25 cellular contexts compared by ENCODE assay signal in genomic region chr13:103884139-103884723, GRCh38.
A peak's percentile ranks its signal among the peaks of the same experiment; 100 is the strongest.
DNase-seq lines count a peak whose midpoint lies in the region; ATAC-seq, FAIRE-seq and TF ChIP-seq lines count a peak whose summit lies in the region.
"Had no signal": no experiment of that assay in that cellular context is flagged by ENCODE, and none has a peak within 500 bp of the region (broad histone marks: within the 10 kb centered on the region; RNA-seq: fewer than 3 reads in every experiment).

No MANE protein-coding gene starts in this region.

- POLR2A ChIA-PET in activated CD8-positive, alpha-beta T cell treated with anti-CD3 and anti-CD28 coated beads for 36 hours (lab: Charles Lee): no interaction called here

- intact Hi-C loops in Right ventricle myocardium superior (cut with DNase I): no loop called here
- intact Hi-C loops in activated CD8-positive, alpha-beta T cell treated with anti-CD3 and anti-CD28 coated beads for 36 hours (cut with micrococcal nuclease): no loop called here

- H4K20me1 ChIP-seq in fibroblast of lung (ENCODE audit: control insufficient read depth, extremely low read depth, insufficient read depth, low read length): no peaks in the 10 kb centered on the region
- H4K20me1 ChIP-seq: BLaER1 treated with 17β-estradiol and CSF1 and Interleukin-3, amounts not matched to agents 10 nM and 100 nM had no signal

- no peaks in the 10 kb centered on the region for H3K36me3 ChIP-seq in fibroblast of lung (ENCODE audit: control insufficient read depth, insufficient read depth, low read length)
- H3K36me3 ChIP-seq: BLaER1 treated with 17β-estradiol and CSF1 and Interleukin-3, amounts not matched to agents 10 nM and 100 nM; neutrophil; spleen had no signal

- no peaks in the 10 kb centered on the region for H3K9me3 ChIP-seq in fibroblast of lung (ENCODE audit: control insufficient read depth, insufficient read depth, low read depth, low read length)
- H3K9me3 ChIP-seq: BLaER1 treated with 17β-estradiol and CSF1 and Interleukin-3, amounts not matched to agents 10 nM and 100 nM; neutrophil; spleen had no signal

- CTCF ChIA-PET in activated CD8-positive, alpha-beta T cell treated with anti-CD3 and anti-CD28 coated beads for 36 hours (lab: Charles Lee): no interaction called here

- no peak overlapping the region for H2AFZ ChIP-seq in fibroblast of lung (ENCODE audit: low read length)

- H3K79me2 ChIP-seq in fibroblast of lung (ENCODE audit: control insufficient read depth, insufficient read depth, low read length): no peaks in the 10 kb centered on the region

- ATAC-seq in Right ventricle myocardium superior (ENCODE audit: poor library complexity) (no peak), HG03521 (IDR thresholded peaks at IDR 0.05; ENCODE audit: unreplicated experiment) (no peak)
- ATAC-seq in activated CD8-positive, alpha-beta T cell treated with anti-CD3 and anti-CD28 coated beads for 36 hours: no peak
- ATAC-seq: activated CD4-positive, alpha-beta T cell treated with anti-CD3 and anti-CD28 coated beads for 36 hours; activated CD8-positive, alpha-beta memory T cell treated with anti-CD3 and anti-CD28 coated beads, Interleukin-2, amount 10 ng/mL, durations not matched to agents 7 days and 5 days; stimulated activated naive CD8-positive, alpha-beta T cell treated with anti-CD3 and anti-CD28 coated beads, Interleukin-15, amount 100 ng/mL, for 72 hours had no signal

- no peak overlapping the region for H3K27ac ChIP-seq in fibroblast of lung (ENCODE audit: insufficient read depth, low read length)
- H3K27ac ChIP-seq: BLaER1 treated with 17β-estradiol and CSF1 and Interleukin-3, amounts not matched to agents 10 nM and 100 nM; neutrophil; spleen had no signal

- no peaks in the 10 kb centered on the region for H3K27me3 ChIP-seq in fibroblast of lung (ENCODE audit: control insufficient read depth, insufficient read depth, low read length)
- H3K27me3 ChIP-seq: BLaER1 treated with 17β-estradiol and CSF1 and Interleukin-3, amounts not matched to agents 10 nM and 100 nM had no signal

- no peak overlapping the region for H3K4me3 Mint-ChIP-seq in activated CD8-positive, alpha-beta T cell treated with anti-CD3 and anti-CD28 coated beads for 36 hours
- H3K4me3 Mint-ChIP-seq: activated CD4-positive, alpha-beta T cell treated with anti-CD3 and anti-CD28 coated beads for 36 hours; activated CD8-positive, alpha-beta memory T cell treated with anti-CD3 and anti-CD28 coated beads, Interleukin-2, amount 10 ng/mL, durations not matched to agents 7 days and 5 days; activated naive CD4-positive, alpha-beta T cell treated with anti-CD3 and anti-CD28 coated beads, Interleukin-2, amount 50 U/mL, for 24 hours; immature natural killer cell; stimulated activated naive CD8-positive, alpha-beta T cell treated with anti-CD3 and anti-CD28 coated beads, Interleukin-15, amount 100 ng/mL, for 72 hours had no signal

- TF ChIP-seq CTCF in fibroblast of lung (conservative IDR thresholded peaks at IDR 0.05 in 1 of 2, IDR thresholded peaks at IDR 0.05 in 1 of 2; ENCODE audit: low read depth in 1 of 2, low read length in 2 of 2): no peak
- TF ChIP-seq CTCF in activated CD8-positive, alpha-beta T cell treated with anti-CD3 and anti-CD28 coated beads for 36 hours (IDR thresholded peaks at IDR 0.05): no peak

- no peaks in the 10 kb centered on the region for H3K36me3 Mint-ChIP-seq in activated CD8-positive, alpha-beta T cell treated with anti-CD3 and anti-CD28 coated beads for 36 hours (ENCODE audit: low read depth)
- H3K36me3 Mint-ChIP-seq: activated CD8-positive, alpha-beta memory T cell treated with anti-CD3 and anti-CD28 coated beads, Interleukin-2, amount 10 ng/mL, durations not matched to agents 7 days and 5 days; activated naive CD4-positive, alpha-beta T cell treated with anti-CD3 and anti-CD28 coated beads, Interleukin-2, amount 50 U/mL, for 24 hours; immature natural killer cell had no signal

- FAIRE-seq in GM12891 (lab: Jason Lieb, UNC): no peak

- H3K4me2 ChIP-seq in fibroblast of lung (ENCODE audit: extremely low read depth, insufficient read depth, low read length): peak overlapping the region; percentile 32
- H3K4me2 ChIP-seq: BLaER1 treated with 17β-estradiol and CSF1 and Interleukin-3, amounts not matched to agents 10 nM and 100 nM had no signal

- no peak overlapping the region for H3K9ac ChIP-seq in fibroblast of lung (ENCODE audit: insufficient read depth, low read length)
- H3K9ac ChIP-seq: BLaER1 treated with 17β-estradiol and CSF1 and Interleukin-3, amounts not matched to agents 10 nM and 100 nM had no signal

- no peaks in the 10 kb centered on the region for H3K4me1 ChIP-seq in fibroblast of lung (ENCODE audit: control insufficient read depth, extremely low read depth, insufficient read depth, low read length)
- H3K4me1 ChIP-seq: BLaER1 treated with 17β-estradiol and CSF1 and Interleukin-3, amounts not matched to agents 10 nM and 100 nM; spleen had no signal

- H3K27ac Mint-ChIP-seq in activated CD8-positive, alpha-beta T cell treated with anti-CD3 and anti-CD28 coated beads for 36 hours: no peak overlapping the region
- H3K27ac Mint-ChIP-seq: activated CD4-positive, alpha-beta T cell treated with anti-CD3 and anti-CD28 coated beads for 36 hours; activated CD8-positive, alpha-beta memory T cell treated with anti-CD3 and anti-CD28 coated beads, Interleukin-2, amount 10 ng/mL, durations not matched to agents 7 days and 5 days; activated naive CD4-positive, alpha-beta T cell treated with anti-CD3 and anti-CD28 coated beads, Interleukin-2, amount 50 U/mL, for 24 hours; immature natural killer cell; stimulated activated naive CD8-positive, alpha-beta T cell treated with anti-CD3 and anti-CD28 coated beads, Interleukin-15, amount 100 ng/mL, for 72 hours had no signal

- no peak for TF ChIP-seq POLR2A in GM12891 (IDR thresholded peaks at IDR 0.05; ENCODE audit: low read depth, low read length)

- no peaks in the 10 kb centered on the region for H3K27me3 Mint-ChIP-seq in activated CD8-positive, alpha-beta T cell treated with anti-CD3 and anti-CD28 coated beads for 36 hours
- H3K27me3 Mint-ChIP-seq: activated CD4-positive, alpha-beta T cell treated with anti-CD3 and anti-CD28 coated beads for 36 hours; activated CD8-positive, alpha-beta memory T cell treated with anti-CD3 and anti-CD28 coated beads, Interleukin-2, amount 10 ng/mL, durations not matched to agents 7 days and 5 days; activated naive CD4-positive, alpha-beta T cell treated with anti-CD3 and anti-CD28 coated beads, Interleukin-2, amount 50 U/mL, for 24 hours; stimulated activated naive CD8-positive, alpha-beta T cell treated with anti-CD3 and anti-CD28 coated beads, Interleukin-15, amount 100 ng/mL, for 72 hours had no signal

- peaks cover 2% of the 10 kb centered on the region for H3K9me3 Mint-ChIP-seq in activated CD8-positive, alpha-beta T cell treated with anti-CD3 and anti-CD28 coated beads for 36 hours

- H3K4me3 ChIP-seq in fibroblast of lung (replicated peaks in 1 of 4; ENCODE audit: control extremely low read depth in 1 of 4, insufficient read depth in 1 of 4, low read depth in 3 of 4, low read length in 4 of 4): no peak overlapping the region
- H3K4me3 ChIP-seq: BLaER1 treated with 17β-estradiol and CSF1 and Interleukin-3, amounts not matched to agents 10 nM and 100 nM; spleen had no signal

- DNase-seq in GM12891 (ENCODE audit: insufficient read length, low spot score): no peak
- peak; percentile 6 for DNase-seq in OCI-M1 (lab: John Stamatoyannopoulos, UW)
- DNase-seq in fibroblast of lung (ENCODE audit: low read depth in 2 of 2): no peak
- peak; percentile 46 for DNase-seq in pons (ENCODE audit: low spot score)
- DNase-seq in Right ventricle myocardium superior: no peak
- DNase-seq in Ammon's horn (ENCODE audit: low spot score): no peak
- DNase-seq in activated CD8-positive, alpha-beta T cell treated with anti-CD3 and anti-CD28 coated beads for 36 hours: no peak
- DNase-seq: activated CD4-positive, alpha-beta T cell treated with anti-CD3 and anti-CD28 coated beads for 36 hours; activated CD8-positive, alpha-beta memory T cell treated with anti-CD3 and anti-CD28 coated beads, Interleukin-2, amount 10 ng/mL, durations not matched to agents 7 days and 5 days; aorta; central memory CD4-positive, alpha-beta T cell; EL; HCEC 1CT; immature natural killer cell; KG1; NCI-H1436 treated with DMSO at 0.1 percent for 48 hours; NCI-H2171; NCI-H69; spleen; stimulated activated CD4-positive, alpha-beta T cell treated with anti-CD3 and anti-CD28 coated beads, Interleukin-4, amount 100 ng/mL, for 1 hour; stimulated activated naive CD8-positive, alpha-beta T cell treated with anti-CD3 and anti-CD28 coated beads, Interleukin-15, amount 100 ng/mL, for 72 hours had no signal

- no peaks in the 10 kb centered on the region for H3K4me1 Mint-ChIP-seq in activated CD8-positive, alpha-beta T cell treated with anti-CD3 and anti-CD28 coated beads for 36 hours (ENCODE audit: low read depth)
- H3K4me1 Mint-ChIP-seq: activated CD4-positive, alpha-beta T cell treated with anti-CD3 and anti-CD28 coated beads for 36 hours; activated CD8-positive, alpha-beta memory T cell treated with anti-CD3 and anti-CD28 coated beads, Interleukin-2, amount 10 ng/mL, durations not matched to agents 7 days and 5 days; activated naive CD4-positive, alpha-beta T cell treated with anti-CD3 and anti-CD28 coated beads, Interleukin-2, amount 50 U/mL, for 24 hours; immature natural killer cell; stimulated activated naive CD8-positive, alpha-beta T cell treated with anti-CD3 and anti-CD28 coated beads, Interleukin-15, amount 100 ng/mL, for 72 hours had no signal

TF ChIP-seq in GM12891, 5 proteins besides CTCF, POLR2A, EP300 and RAD21:
- peak; percentile 15; the same call in 1 of the 2 replicates for TF ChIP-seq SPI1 (IDR thresholded peaks at IDR 0.05; ENCODE audit: low read depth, low read length)
- no peak for TF ChIP-seq TAF1 (IDR thresholded peaks at IDR 0.05; ENCODE audit: low read depth, low read length)

Comparison
In these comparisons a context has a peak if more than half of its experiments do, and no peak if none do; other contexts are left out.
1. DNase-seq: peak in OCI-M1 (single experiment) and pons (single experiment); none in GM12891 (single experiment), fibroblast of lung (0 of 2), Right ventricle myocardium superior (single experiment), Ammon's horn (single experiment) and activated CD8-positive, alpha-beta T cell treated with anti-CD3 and anti-CD28 coated beads for 36 hours (single experiment).